8 cellular contexts compared by ENCODE assay signal in genomic region chr4:183505556-183506388, GRCh38. TPM values are rescaled to one million over a fixed set of nuclear protein-coding genes. Genes with fewer than 3 reads are reported as not detected.
A peak's percentile ranks its signal among the peaks of the same experiment; 100 is the strongest.
DNase-seq lines count a peak whose midpoint lies in the region; ATAC-seq and TF ChIP-seq lines count a peak whose summit lies in the region.

No MANE protein-coding gene starts in this region.

- ATAC-seq in HG03432 (IDR thresholded peaks at IDR 0.05; ENCODE audit: unreplicated experiment) (peak; percentile 43), right lobe of liver (peak; percentile 51 to 59 (median 54))

- H3K4me3 Mint-ChIP-seq in activated CD4-positive, alpha-beta memory T cell treated with anti-CD3 and anti-CD28 coated beads for 36 hours = peak overlapping the region; percentile 91

- peaks cover 26% of the 10 kb centered on the region for H3K4me1 Mint-ChIP-seq in activated CD4-positive, alpha-beta memory T cell treated with anti-CD3 and anti-CD28 coated beads for 36 hours (ENCODE audit: low read depth)

- peak overlapping the region; percentile 98 for H3K27ac Mint-ChIP-seq in activated CD4-positive, alpha-beta memory T cell treated with anti-CD3 and anti-CD28 coated beads for 36 hours

- POLR2A ChIA-PET in activated CD4-positive, alpha-beta memory T cell treated with anti-CD3 and anti-CD28 coated beads for 36 hours (lab: Charles Lee) = interaction anchor here (1.0 to 5.8 kb wide), 3 partner anchors 9 to 153 kb away, joined by 3 to 41 read pairs (median 4); partner anchors contain the start of genes CDKN2AIP, RWDD4 and TRAPPC11

- H3K27me3 Mint-ChIP-seq in activated CD4-positive, alpha-beta memory T cell treated with anti-CD3 and anti-CD28 coated beads for 36 hours = no peaks in the 10 kb centered on the region

- WGBS in right lobe of liver (ENCODE audit: insufficient coverage, low coverage, low lambda C conversion rate, missing lambda C conversion rate) = under 1% methylated on average over 17 of the region's 83 CpGs

- H3K27me3 ChIP-seq in dorsolateral prefrontal cortex (no peaks in the 10 kb centered on the region), right lobe of liver (no peaks in the 10 kb centered on the region)

- H3K27ac ChIP-seq in C4-2B (peak overlapping the region; percentile 85), dorsolateral prefrontal cortex (peak overlapping the region; percentile 88 to 100 (median 98)), right lobe of liver (peak overlapping the region; percentile 89 to 96 (median 92))

- peak; percentile 80 for DNase-seq in GM19238 (ENCODE audit: insufficient read length, low spot score)
- DNase-seq in NCI-H526 (lab: John Stamatoyannopoulos, UW) = peak; percentile 42 to 80
- peak; percentile 89 for DNase-seq in activated CD4-positive, alpha-beta memory T cell treated with anti-CD3 and anti-CD28 coated beads for 36 hours
- peak; percentile 85 to 94 (median 92) for DNase-seq in dorsolateral prefrontal cortex
- peak; percentile 87 to 90 (median 87) for DNase-seq in right lobe of liver
- DNase-seq in stimulated activated CD4-positive, alpha-beta T cell treated with anti-CD3 and anti-CD28 coated beads, Interleukin-4, amount 100 ng/mL, for 24 hours = peak; percentile 88

- intact Hi-C loops in activated CD4-positive, alpha-beta memory T cell treated with anti-CD3 and anti-CD28 coated beads for 36 hours (cut with micrococcal nuclease) = loop anchor here (2.0 to 10.0 kb wide), 6 partner anchors 33 to 1969 kb away; partner anchors contain the start of genes ACSL1, ANKRD37, CCDC110 and CENPU
- intact Hi-C loops in dorsolateral prefrontal cortex (cut with DNase I) (loop anchor here (2.0 kb wide), 1 partner anchor 153 kb away; the partner anchor contains the start of genes RWDD4 (in 2 of the 2) and TRAPPC11 (in 2 of the 2)), right lobe of liver (cut with DNase I) (no loop called here)

- H3K36me3 ChIP-seq in right lobe of liver = peaks cover 0 to 4% (median 1%) of the 10 kb centered on the region in 4 donors

- no peaks in the 10 kb centered on the region for H3K9me3 Mint-ChIP-seq in activated CD4-positive, alpha-beta memory T cell treated with anti-CD3 and anti-CD28 coated beads for 36 hours

- peaks cover 0 to 18% (median 4%) of the 10 kb centered on the region in 4 donors for H3K4me1 ChIP-seq in right lobe of liver

- peak; percentile 64 for TF ChIP-seq POLR2A in right lobe of liver (IDR thresholded peaks at IDR 0.05)

- peaks cover 7% of the 10 kb centered on the region for H3K36me3 Mint-ChIP-seq in activated CD4-positive, alpha-beta memory T cell treated with anti-CD3 and anti-CD28 coated beads for 36 hours

- CTCF ChIA-PET in activated CD4-positive, alpha-beta memory T cell treated with anti-CD3 and anti-CD28 coated beads for 36 hours (lab: Charles Lee) = interaction anchor here (1.0 to 1.9 kb wide), 2 partner anchors 59 to 62 kb away, joined by 5 to 6 read pairs; no protein-coding TSS in a partner anchor

- H3K9me3 ChIP-seq in right lobe of liver = no peaks in the 10 kb centered on the region

- TF ChIP-seq CTCF in C4-2B (conservative IDR thresholded peaks at IDR 0.05) (no peak), dorsolateral prefrontal cortex (IDR thresholded peaks at IDR 0.05 in 54 of 56, conservative IDR thresholded peaks at IDR 0.05 in 2 of 56; ENCODE audit: low read depth in 1 of 56, partially characterized antibody in 56 of 56) (peak in 19 of 56 donors; percentile 6 to 39 (median 17)), right lobe of liver (IDR thresholded peaks at IDR 0.05) (no peak)

- H3K4me3 ChIP-seq in dorsolateral prefrontal cortex = peak overlapping the region; percentile 70 to 100 (median 93)
- peak overlapping the region; percentile 81 to 96 (median 92) for H3K4me3 ChIP-seq in right lobe of liver

RNA-seq across cellular contexts. Expression of gene ING2, which starts 0.9 kb away (rescaled TPM):
- total RNA-seq in activated CD4-positive, alpha-beta memory T cell treated with anti-CD3 and anti-CD28 coated beads for 36 hours = 10 to 100 TPM; 11.9 to 15.3 TPM
- 10 to 100 TPM in 110 of 120 experiments, 1 to 10 TPM in 10; 8.0 to 23.0 (median 13.2) TPM for total RNA-seq in dorsolateral prefrontal cortex
- 1 to 10 TPM; 3.5 to 7.3 (median 5.6) TPM for total RNA-seq in right lobe of liver

Comparison
In these comparisons a context has a peak if more than half of its experiments do, and no peak if none do; other contexts are left out.
1. Peak in every context shown above with its lines: DNase-seq, ATAC-seq, H3K4me3 ChIP-seq and H3K27ac ChIP-seq.
2. intact Hi-C loops: an anchor here in activated CD4-positive, alpha-beta memory T cell treated with anti-CD3 and anti-CD28 coated beads for 36 hours (2.0 to 10.0 kb wide) and dorsolateral prefrontal cortex (2.0 kb wide); none called in right lobe of liver.